8 cellular contexts compared by ENCODE assay signal in the genomic region with DNA sequence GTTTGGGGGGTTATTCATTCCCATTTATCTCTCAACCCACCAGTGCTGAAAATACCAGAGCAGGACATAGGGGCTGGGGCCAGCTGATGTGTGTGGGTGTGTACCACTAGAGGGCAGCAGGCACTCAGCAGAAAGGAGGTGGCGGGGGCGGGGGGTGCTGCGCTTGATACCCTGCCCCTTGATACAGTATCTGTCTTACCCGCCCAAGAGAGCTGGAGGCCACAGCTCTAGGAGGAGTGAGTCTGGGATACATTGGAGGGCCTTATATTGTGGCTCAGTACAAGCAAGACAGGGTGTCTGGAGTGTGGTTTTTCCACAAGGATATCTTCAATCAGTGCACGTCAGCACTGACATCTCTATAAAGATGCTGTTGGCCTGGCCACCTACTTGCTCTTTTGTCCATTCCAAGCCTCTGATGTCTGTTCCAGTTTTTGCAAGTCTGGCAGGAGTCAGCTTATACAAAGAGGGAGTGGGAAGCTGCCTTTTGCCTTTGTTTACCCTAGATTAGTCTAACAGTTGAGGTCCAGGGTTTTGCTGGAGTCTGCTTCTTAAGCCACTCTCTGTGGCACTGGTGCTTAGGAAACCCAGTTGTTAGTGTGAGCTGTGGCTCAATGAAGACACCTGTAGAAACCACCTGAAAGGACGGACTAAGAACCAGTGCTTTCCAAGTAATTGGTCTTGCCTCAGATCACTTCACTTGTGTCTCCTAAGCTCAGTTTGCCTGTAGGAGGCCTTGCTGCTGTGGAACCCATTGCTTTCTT. TPM values are rescaled to one million over a fixed set of nuclear protein-coding genes. Genes with fewer than 3 reads are reported as not detected.
DNase-seq lines count a peak whose midpoint lies in the region; ATAC-seq and TF ChIP-seq lines count a peak whose summit lies in the region.

No MANE protein-coding gene starts in this region.

- TF ChIP-seq CTCF in AG04450 (IDR thresholded peaks at IDR 0.05; ENCODE audit: low read depth, low read length) (peak; percentile 76), GM13976 (IDR thresholded peaks at IDR 0.05; ENCODE audit: borderline replicate concordance, control extremely low read depth, extremely low read depth, insufficient read depth, missing control alignments) (peak; percentile 82), RWPE1 (conservative IDR thresholded peaks at IDR 0.05; ENCODE audit: low read depth) (peak; percentile 86), left ventricle myocardium inferior (IDR thresholded peaks at IDR 0.05; ENCODE audit: borderline replicate concordance) (peak; percentile 82)

- H3K4me3 ChIP-seq in AG04450 (ENCODE audit: low read depth, low read length) (no peak overlapping the region), left ventricle myocardium inferior (no peak overlapping the region), skeletal muscle tissue (ENCODE audit: low read length in 3 of 3) (peak overlapping the region in 1 of 3 donors; percentile 22)

- no peak for ATAC-seq in GM21717 (IDR thresholded peaks at IDR 0.05; ENCODE audit: unreplicated experiment)

- intact Hi-C loops in left ventricle myocardium inferior (cut with micrococcal nuclease) = no loop called here

- peak overlapping the region; percentile 11 for H3K27ac ChIP-seq in AG04450 (ENCODE audit: low read depth, low read length)
- peak overlapping the region; percentile 85 for H3K27ac ChIP-seq in RWPE1
- peak overlapping the region; percentile 91 for H3K27ac ChIP-seq in left ventricle myocardium inferior (replicated peaks)
- peak overlapping the region; percentile 8 for H3K27ac ChIP-seq in skeletal muscle tissue (ENCODE audit: low read depth, low read length)

- POLR2A ChIA-PET in AG04450 (lab: Yijun Ruan, JAX) = no interaction called here
- POLR2A ChIA-PET in RWPE1 (lab: Yijun Ruan, JAX; ENCODE audit: low non-redundant PET) = no interaction called here

- no peak overlapping the region for H3K9ac ChIP-seq in skeletal muscle tissue (ENCODE audit: low read depth in 1 of 3, low read length in 3 of 3)

- in situ Hi-C loops in GM13976 (cut with MboI; ENCODE audit: low sequenced_read_pairs, unreplicated experiment) = no loop called here

- CTCF ChIA-PET in AG04450 (lab: Charles Lee) (interaction anchor here (0.5 to 6.7 kb wide), 43 partner anchors 8 to 1956 kb away, joined by 3 to 55 read pairs (median 5); partner anchors contain the start of genes CISH and DCAF1), RWPE1 (lab: Yijun Ruan, JAX) (interaction anchor here (0.5 to 1.2 kb wide), 6 partner anchors 52 to 808 kb away, joined by 3 to 6 read pairs (median 4); no protein-coding TSS in a partner anchor)

- DNase-seq in AG04450 (ENCODE audit: low read depth, low spot score) = no peak
- peak; percentile 62 for DNase-seq in GM13976 (ENCODE audit: low spot score)
- DNase-seq in RWPE1 (ENCODE audit: low spot score) = no peak
- DNase-seq in anterior cingulate cortex (lab: John Stamatoyannopoulos, UW) = peak in 30 of 58 donors; percentile 10 to 54 (median 26)
- peak; percentile 50 for DNase-seq in left ventricle myocardium inferior
- no peak for DNase-seq in cerebellar nuclear complex (lab: John Stamatoyannopoulos, UW)

- H3K36me3 ChIP-seq in left ventricle myocardium inferior = peaks cover 53% of the 10 kb centered on the region
- peaks cover 34 to 44% (median 38%) of the 10 kb centered on the region in 3 donors for H3K36me3 ChIP-seq in skeletal muscle tissue (ENCODE audit: control insufficient read depth in 3 of 3, insufficient read depth in 3 of 3, low read length in 3 of 3)

- H3K27me3 ChIP-seq in AG04450 (ENCODE audit: control insufficient read depth, insufficient read depth, low read length) (no peaks in the 10 kb centered on the region), left ventricle myocardium inferior (ENCODE audit: low read depth) (no peaks in the 10 kb centered on the region), skeletal muscle tissue (ENCODE audit: control insufficient read depth in 3 of 3, insufficient read depth in 3 of 3, low read length in 3 of 3) (no peaks in the 10 kb centered on the region)

- peaks cover 17% of the 10 kb centered on the region for H3K9me3 ChIP-seq in AG04450 (ENCODE audit: control insufficient read depth, insufficient read depth, low read length)
- no peaks in the 10 kb centered on the region for H3K9me3 ChIP-seq in left ventricle myocardium inferior (replicated peaks)
- H3K9me3 ChIP-seq in skeletal muscle tissue (ENCODE audit: control insufficient read depth in 3 of 3, low read length in 3 of 3) = no peaks in the 10 kb centered on the region

- peaks cover 87% of the 10 kb centered on the region for H3K4me1 ChIP-seq in left ventricle myocardium inferior
- H3K4me1 ChIP-seq in skeletal muscle tissue (ENCODE audit: control insufficient read depth in 3 of 3, insufficient read depth in 3 of 3, low read length in 3 of 3) = peaks cover 58 to 77% (median 59%) of the 10 kb centered on the region in 3 donors

RNA-seq across cellular contexts. Expression of gene RBM15B, which starts 1.5 kb away (rescaled TPM):
- polyA plus RNA-seq in AG04450 (2011; rRNA removed) = 12.5 and 17.0 TPM in 2 replicates
- polyA minus RNA-seq in AG04450 (2011; rRNA and poly(A)+ RNA removed) = 21.9 and 25.8 TPM in 2 replicates
- total RNA-seq in left ventricle myocardium inferior (12.5 TPM), skeletal muscle tissue (15.7 TPM)

RNA-seq across cellular contexts. Expression of gene MANF, which starts 4.5 kb away (rescaled TPM):
- 58.8 and 79.5 TPM in 2 replicates for polyA plus RNA-seq in AG04450 (2011; rRNA removed)
- polyA minus RNA-seq in AG04450 (2011; rRNA and poly(A)+ RNA removed) = 15.5 and 16.5 TPM in 2 replicates
- total RNA-seq in left ventricle myocardium inferior (48.5 TPM), skeletal muscle tissue (37.6 TPM)

Comparison
In these comparisons a context has a peak if more than half of its experiments do, and no peak if none do; other contexts are left out.
1. DNase-seq: peak in GM13976 (single experiment), anterior cingulate cortex (30 of 58) and left ventricle myocardium inferior (single experiment); none in AG04450 (single experiment), RWPE1 (single experiment) and cerebellar nuclear complex (0 of 2).
2. H3K27ac ChIP-seq: peak in every context shown above with its lines; median percentile 91 in left ventricle myocardium inferior; 85 in RWPE1; 11 in AG04450; 8 in skeletal muscle tissue.
3. Peak in every context shown above with its lines, with median percentiles within 50 percentile points of each other: CTCF ChIP-seq.